10 cellular contexts compared by ENCODE assay signal in genomic region chr1:196400478-196401453, GRCh38.
DNase-seq lines count a peak whose midpoint lies in the region; ATAC-seq, FAIRE-seq and TF ChIP-seq lines count a peak whose summit lies in the region.
"Had no signal": no experiment of that assay in that cellular context is flagged by ENCODE, and none has a peak within 500 bp of the region (broad histone marks: within the 10 kb centered on the region; RNA-seq: fewer than 3 reads in every experiment).

No MANE protein-coding gene starts in this region.

- BruUV-seq in A673 (replicated peaks; lab: Mats Ljungman, UMichigan), result no TSS peak

- ATAC-seq in Right ventricle myocardium inferior, result peak; percentile 56
- ATAC-seq in left lung, result peak; percentile 74
- ATAC-seq in aorta (ENCODE audit: low FRiP score), result peak; percentile 77

- CTCF ChIA-PET in A673 (lab: Charles Lee), result no interaction called here

- H3K4me3 ChIP-seq in bronchial epithelial cell (ENCODE audit: low read depth, low read length) (no peak overlapping the region), left lung (no peak overlapping the region), aorta (ENCODE audit: low read length in 2 of 2) (no peak overlapping the region), A673 (ENCODE audit: low read depth, low read length, poor library complexity, severe bottlenecking) (no peak overlapping the region)

- FAIRE-seq in bronchial epithelial cell (lab: Jason Lieb, UNC), result no peak

- POLR2A ChIA-PET in A673 (lab: Charles Lee; ENCODE audit: low non-redundant PET), result no interaction called here

- H3K27ac ChIP-seq in left lung (peak overlapping the region in 1 of 2 donors; percentile 55), aorta (ENCODE audit: low read depth in 1 of 2, low read length in 2 of 2) (no peak overlapping the region), A673 (ENCODE audit: low read depth, low read length, poor library complexity, severe bottlenecking) (no peak overlapping the region)
- H3K27ac ChIP-seq: KMS-11 had no signal

- H3K36me3 ChIP-seq in bronchial epithelial cell (ENCODE audit: control insufficient read depth, insufficient read depth, low read length) (no peaks in the 10 kb centered on the region), left lung (no peaks in the 10 kb centered on the region), aorta (ENCODE audit: control insufficient read depth in 1 of 2, insufficient read depth in 2 of 2, low read length in 1 of 2) (no peaks in the 10 kb centered on the region), A673 (ENCODE audit: insufficient read depth, low read length, poor library complexity, severe bottlenecking) (no peaks in the 10 kb centered on the region)

- DNase-seq in Right ventricle myocardium inferior (ENCODE audit: missing footprints), result no peak
- no peak for DNase-seq in cardiac septum (ENCODE audit: low spot score)
- DNase-seq in bronchial epithelial cell (ENCODE audit: low read depth), result peak; percentile 80
- peak in 1 of 2 donors; percentile 36 for DNase-seq in left lung
- peak in 1 of 2 donors; percentile 53 for DNase-seq in aorta
- DNase-seq in NCI-H526 treated with DMSO at 0.1 percent for 48 hours (lab: John Stamatoyannopoulos, UW), result no peak
- no peak for DNase-seq in A673 (ENCODE audit: low spot score)
- DNase-seq in SHP77 treated with DMSO at 0.1 percent for 48 hours (lab: John Stamatoyannopoulos, UW), result no peak
- DNase-seq: naive B cell had no signal

- H3K27me3 ChIP-seq in bronchial epithelial cell (ENCODE audit: control insufficient read depth, insufficient read depth, low read length), result no peaks in the 10 kb centered on the region
- no peaks in the 10 kb centered on the region for H3K27me3 ChIP-seq in left lung
- H3K27me3 ChIP-seq in aorta (ENCODE audit: control insufficient read depth in 1 of 2, insufficient read depth in 2 of 2, low read length in 1 of 2), result no peaks in the 10 kb centered on the region
- H3K27me3 ChIP-seq in A673 (replicated peaks; ENCODE audit: insufficient read depth, low read depth, low read length, poor library complexity), result peaks cover 4% of the 10 kb centered on the region

- no peaks in the 10 kb centered on the region for H3K9me3 ChIP-seq in left lung
- no peaks in the 10 kb centered on the region for H3K9me3 ChIP-seq in aorta (ENCODE audit: control insufficient read depth, low read length)
- no peaks in the 10 kb centered on the region for H3K9me3 ChIP-seq in A673 (ENCODE audit: low read depth, low read length, poor library complexity, severe bottlenecking)

- 75 to 88% methylated on average over 7 of the region's 7 CpGs for WGBS in aorta, 2 donors

- H3K4me1 ChIP-seq in left lung, result no peaks in the 10 kb centered on the region
- no peaks in the 10 kb centered on the region for H3K4me1 ChIP-seq in aorta (ENCODE audit: control insufficient read depth in 1 of 2, insufficient read depth in 2 of 2, low read length in 2 of 2)
- H3K4me1 ChIP-seq in A673 (ENCODE audit: insufficient read depth, low read length, poor library complexity, severe bottlenecking), result no peaks in the 10 kb centered on the region

- TF ChIP-seq CTCF in bronchial epithelial cell (IDR thresholded peaks at IDR 0.05; ENCODE audit: insufficient read depth, low read length, severe bottlenecking) (no peak), left lung (IDR thresholded peaks at IDR 0.05) (no peak), A673 (conservative IDR thresholded peaks at IDR 0.05; ENCODE audit: low read depth, low read length) (no peak)

- intact Hi-C loops in Right ventricle myocardium inferior (cut with DNase I) (no loop called here), cardiac septum (cut with DNase I) (loop anchor here (5.0 kb wide), 1 partner anchor 252 kb away; the partner anchor contains the start of gene CFH), left lung (cut with DNase I) (no loop called here), aorta (cut with DNase I) (no loop called here), A673 (cut with micrococcal nuclease; ENCODE audit: unreplicated experiment) (no loop called here)
